In genomic region chr1:163730366-163730765, GRCh38 we compare ENCODE assay signal across 23 cellular contexts.
DNase-seq lines count a peak whose midpoint lies in the region; ATAC-seq lines count a peak whose summit lies in the region.
"Had no signal": no experiment of that assay in that cellular context is flagged by ENCODE, and none has a peak within 500 bp of the region (broad histone marks: within the 10 kb centered on the region; RNA-seq: fewer than 3 reads in every experiment).

No MANE protein-coding gene starts in this region.

- intact Hi-C loops in sciatic nerve (cut with DNase I): no loop called here

- H3K79me2 ChIP-seq in Karpas-422 (ENCODE audit: low read length): no peaks in the 10 kb centered on the region

- no peaks in the 10 kb centered on the region for H3K4me1 ChIP-seq in Karpas-422 (ENCODE audit: low read length)
- H3K4me1 ChIP-seq: BE2C, neural progenitor cell had no signal

- no peaks in the 10 kb centered on the region for H3K9me3 ChIP-seq in Karpas-422 (ENCODE audit: low read length)
- H3K9me3 ChIP-seq: BE2C, esophagus muscularis mucosa, mucosa of descending colon had no signal

- peak; percentile 35 for DNase-seq in NCI-H345 (lab: John Stamatoyannopoulos, UW)
- DNase-seq in NCI-H345 treated with DMSO at 0.1 percent for 48 hours (lab: John Stamatoyannopoulos, UW; ENCODE audit: unreplicated experiment): no peak
- peak; percentile 41 for DNase-seq in NCI-H2196 treated with DMSO at 0.1 percent for 48 hours (lab: John Stamatoyannopoulos, UW; ENCODE audit: unreplicated experiment)
- DNase-seq in fibroblast of gingiva (ENCODE audit: low read depth): peak; percentile 78
- no peak for DNase-seq in sciatic nerve (ENCODE audit: low spot score)
- DNase-seq in Karpas-422: no peak
- DNase-seq: 8988T; activated CD4-positive, alpha-beta T cell treated with anti-CD3 and anti-CD28 coated beads for 48 hours; BE2C; Calu3; effector CD4-positive, alpha-beta T cell; GDM1; GOT3; NCI-H1436; NCI-H524 treated with DMSO at 0.1 percent for 48 hours; SHP77 treated with DMSO at 0.1 percent for 48 hours; stimulated activated CD4-positive, alpha-beta T cell treated with anti-CD3 and anti-CD28 coated beads, Interleukin-4, amount 100 ng/mL, for 4 hours; T-cell had no signal

- H3K9ac ChIP-seq in Karpas-422 (ENCODE audit: low read length): no peak overlapping the region
- H3K9ac ChIP-seq: neural progenitor cell had no signal

- no peak overlapping the region for H3K4me3 ChIP-seq in Karpas-422 (ENCODE audit: low read length)
- H3K4me3 ChIP-seq: esophagus muscularis mucosa, mucosa of descending colon, neural progenitor cell had no signal

- H3K4me2 ChIP-seq in Karpas-422 (ENCODE audit: low read depth, low read length, poor library complexity, severe bottlenecking): no peak overlapping the region
- H3K4me2 ChIP-seq: neural progenitor cell had no signal

- H3K27me3 ChIP-seq in Karpas-422 (ENCODE audit: low read length): no peaks in the 10 kb centered on the region
- H3K27me3 ChIP-seq: esophagus muscularis mucosa, neural progenitor cell had no signal

- no peak overlapping the region for H3K27ac ChIP-seq in Karpas-422 (ENCODE audit: low read length)
- H3K27ac ChIP-seq: esophagus muscularis mucosa, neural progenitor cell had no signal

- ATAC-seq in sciatic nerve (peak; percentile 58), GM18519 (IDR thresholded peaks at IDR 0.05; ENCODE audit: low FRiP score, unreplicated experiment) (no peak), GM21723 (IDR thresholded peaks at IDR 0.05; ENCODE audit: unreplicated experiment) (no peak)
- ATAC-seq: mucosa of descending colon, T-cell had no signal

- H3K36me3 ChIP-seq in Karpas-422 (ENCODE audit: insufficient read depth, low read length): no peaks in the 10 kb centered on the region
- H3K36me3 ChIP-seq: BE2C, esophagus muscularis mucosa, neural progenitor cell had no signal

- H4K20me1 ChIP-seq in Karpas-422 (ENCODE audit: insufficient read depth, low read depth, low read length): no peaks in the 10 kb centered on the region

- no peaks in the 10 kb centered on the region for H3K9me2 ChIP-seq in Karpas-422 (replicated peaks; ENCODE audit: insufficient read depth, low read length)

- no peak overlapping the region for H2AFZ ChIP-seq in Karpas-422 (ENCODE audit: low read length)
- H2AFZ ChIP-seq: neural progenitor cell had no signal

Comparison
In these comparisons a context has a peak if more than half of its experiments do, and no peak if none do; other contexts are left out.
1. DNase-seq: peak in NCI-H345 (single experiment), NCI-H2196 treated with DMSO at 0.1 percent for 48 hours (single experiment) and fibroblast of gingiva (single experiment); none in NCI-H345 treated with DMSO at 0.1 percent for 48 hours (single experiment), sciatic nerve (single experiment) and Karpas-422 (single experiment).